In genomic region chr2:254231-254630, GRCh38 we compare ENCODE assay signal across 1 cellular context.
TF ChIP-seq lines count a peak whose summit lies in the region.

No MANE protein-coding gene starts in this region.

TF ChIP-seq in K562, 482 proteins besides CTCF, POLR2A, EP300 and RAD21:
- TF ChIP-seq NCOA1 (IDR thresholded peaks at IDR 0.05; ENCODE audit: low read depth), result no peak
- TF ChIP-seq HDAC3 (IDR thresholded peaks at IDR 0.05; ENCODE audit: borderline replicate concordance, partially characterized antibody), result no peak
- TF ChIP-seq CREB5 (CRISPR knock-in tag; IDR thresholded peaks at IDR 0.05), result no peak
